ENCODE assay signal across 1 cellular context in the genomic region with DNA sequence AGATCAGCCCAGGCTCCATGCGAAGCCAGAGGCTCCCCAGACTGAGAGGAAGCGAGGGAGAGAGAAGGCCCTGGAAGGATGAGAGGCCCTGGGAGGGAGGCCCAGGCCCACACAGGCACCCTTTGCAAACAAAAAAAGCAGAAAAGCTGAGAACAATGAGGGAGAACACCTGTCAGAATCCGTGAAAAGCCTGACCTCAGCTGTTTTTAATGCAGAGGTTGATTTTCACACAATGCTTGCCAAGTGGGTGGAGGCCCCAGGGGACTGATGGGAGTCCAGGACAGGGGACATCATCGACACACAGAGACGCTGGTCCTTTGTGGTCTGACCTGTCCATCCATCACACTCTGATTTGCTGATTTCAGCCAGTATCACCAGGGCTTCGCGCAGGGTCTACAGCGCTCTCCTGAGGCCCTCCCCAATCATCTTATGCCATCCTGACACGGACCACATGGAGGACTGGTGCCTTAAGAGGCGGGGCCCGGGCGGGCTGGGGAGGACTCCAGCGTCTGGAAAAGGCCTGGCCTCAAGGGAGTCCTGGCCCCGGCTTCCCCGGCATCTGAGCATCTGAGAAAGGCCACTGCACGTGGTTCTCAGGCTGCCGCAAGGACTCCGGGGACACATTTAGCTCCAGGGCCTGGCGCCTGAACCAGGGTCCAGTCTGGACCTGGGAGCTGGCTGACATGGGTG.
TF ChIP-seq lines count a peak whose summit lies in the region.

No MANE protein-coding gene starts in this region.

TF ChIP-seq in K562, 482 proteins besides CTCF, POLR2A, EP300 and RAD21:
- no peak for TF ChIP-seq BCLAF1 (IDR thresholded peaks at IDR 0.05; ENCODE audit: borderline replicate concordance in 1 of 2, control insufficient read depth in 1 of 2, low read depth in 2 of 2, low read length in 1 of 2)
- TF ChIP-seq, protein P1, sequence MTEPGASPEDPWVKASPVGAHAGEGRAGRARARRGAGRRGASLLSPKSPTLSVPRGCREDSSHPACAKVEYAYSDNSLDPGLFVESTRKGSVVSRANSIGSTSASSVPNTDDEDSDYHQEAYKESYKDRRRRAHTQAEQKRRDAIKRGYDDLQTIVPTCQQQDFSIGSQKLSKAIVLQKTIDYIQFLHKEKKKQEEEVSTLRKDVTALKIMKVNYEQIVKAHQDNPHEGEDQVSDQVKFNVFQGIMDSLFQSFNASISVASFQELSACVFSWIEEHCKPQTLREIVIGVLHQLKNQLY (CRISPR knock-in tag; conservative IDR thresholded peaks at IDR 0.05): no peak
- TF ChIP-seq MCM3 (IDR thresholded peaks at IDR 0.05): no peak
- no peak for TF ChIP-seq EGR1 (conservative IDR thresholded peaks at IDR 0.05)
- no peak for TF ChIP-seq ZNF695 (CRISPR knock-in tag; IDR thresholded peaks at IDR 0.05)
- 0 out of 2 replicates have a peak, but pooled peaks have one; percentile 21 for TF ChIP-seq ZNF316 (IDR thresholded peaks at IDR 0.05)
- TF ChIP-seq ETV5 (CRISPR knock-in tag; IDR thresholded peaks at IDR 0.05; ENCODE audit: low read depth): no peak
- TF ChIP-seq HINFP (tag; conservative IDR thresholded peaks at IDR 0.05; ENCODE audit: low read depth): peak; percentile 78
- TF ChIP-seq, protein P2, sequence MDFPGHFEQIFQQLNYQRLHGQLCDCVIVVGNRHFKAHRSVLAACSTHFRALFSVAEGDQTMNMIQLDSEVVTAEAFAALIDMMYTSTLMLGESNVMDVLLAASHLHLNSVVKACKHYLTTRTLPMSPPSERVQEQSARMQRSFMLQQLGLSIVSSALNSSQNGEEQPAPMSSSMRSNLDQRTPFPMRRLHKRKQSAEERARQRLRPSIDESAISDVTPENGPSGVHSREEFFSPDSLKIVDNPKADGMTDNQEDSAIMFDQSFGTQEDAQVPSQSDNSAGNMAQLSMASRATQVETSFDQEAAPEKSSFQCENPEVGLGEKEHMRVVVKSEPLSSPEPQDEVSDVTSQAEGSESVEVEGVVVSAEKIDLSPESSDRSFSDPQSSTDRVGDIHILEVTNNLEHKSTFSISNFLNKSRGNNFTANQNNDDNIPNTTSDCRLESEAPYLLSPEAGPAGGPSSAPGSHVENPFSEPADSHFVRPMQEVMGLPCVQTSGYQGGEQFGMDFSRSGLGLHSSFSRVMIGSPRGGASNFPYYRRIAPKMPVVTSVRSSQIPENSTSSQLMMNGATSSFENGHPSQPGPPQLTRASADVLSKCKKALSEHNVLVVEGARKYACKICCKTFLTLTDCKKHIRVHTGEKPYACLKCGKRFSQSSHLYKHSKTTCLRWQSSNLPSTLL (IDR thresholded peaks at IDR 0.05): peak; percentile 64; the same call in 1 of the 2 replicates
- TF ChIP-seq, protein P3, sequence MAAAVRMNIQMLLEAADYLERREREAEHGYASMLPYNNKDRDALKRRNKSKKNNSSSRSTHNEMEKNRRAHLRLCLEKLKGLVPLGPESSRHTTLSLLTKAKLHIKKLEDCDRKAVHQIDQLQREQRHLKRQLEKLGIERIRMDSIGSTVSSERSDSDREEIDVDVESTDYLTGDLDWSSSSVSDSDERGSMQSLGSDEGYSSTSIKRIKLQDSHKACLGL (CRISPR knock-in tag; IDR thresholded peaks at IDR 0.05; ENCODE audit: borderline replicate concordance, poor library complexity, severe bottlenecking): no peak
- TF ChIP-seq, protein P4, sequence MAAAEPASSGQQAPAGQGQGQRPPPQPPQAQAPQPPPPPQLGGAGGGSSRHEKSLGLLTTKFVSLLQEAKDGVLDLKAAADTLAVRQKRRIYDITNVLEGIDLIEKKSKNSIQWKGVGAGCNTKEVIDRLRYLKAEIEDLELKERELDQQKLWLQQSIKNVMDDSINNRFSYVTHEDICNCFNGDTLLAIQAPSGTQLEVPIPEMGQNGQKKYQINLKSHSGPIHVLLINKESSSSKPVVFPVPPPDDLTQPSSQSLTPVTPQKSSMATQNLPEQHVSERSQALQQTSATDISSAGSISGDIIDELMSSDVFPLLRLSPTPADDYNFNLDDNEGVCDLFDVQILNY (CRISPR knock-in tag; IDR thresholded peaks at IDR 0.05): no peak
- no peak for TF ChIP-seq ZNF121 (CRISPR knock-in tag; conservative IDR thresholded peaks at IDR 0.05)
- TF ChIP-seq, protein P5, sequence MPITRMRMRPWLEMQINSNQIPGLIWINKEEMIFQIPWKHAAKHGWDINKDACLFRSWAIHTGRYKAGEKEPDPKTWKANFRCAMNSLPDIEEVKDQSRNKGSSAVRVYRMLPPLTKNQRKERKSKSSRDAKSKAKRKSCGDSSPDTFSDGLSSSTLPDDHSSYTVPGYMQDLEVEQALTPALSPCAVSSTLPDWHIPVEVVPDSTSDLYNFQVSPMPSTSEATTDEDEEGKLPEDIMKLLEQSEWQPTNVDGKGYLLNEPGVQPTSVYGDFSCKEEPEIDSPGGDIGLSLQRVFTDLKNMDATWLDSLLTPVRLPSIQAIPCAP (CRISPR knock-in tag; IDR thresholded peaks at IDR 0.05; ENCODE audit: borderline replicate concordance): no peak
- no peak for TF ChIP-seq PHB2 (IDR thresholded peaks at IDR 0.05; ENCODE audit: low read depth)
- no peak for TF ChIP-seq SMAD2 (IDR thresholded peaks at IDR 0.05; ENCODE audit: low read depth, low read length)
- no peak for TF ChIP-seq SMAD1 (IDR thresholded peaks at IDR 0.05; ENCODE audit: low read depth, low read length, partially characterized antibody)
- TF ChIP-seq RAD51 (IDR thresholded peaks at IDR 0.05; ENCODE audit: borderline replicate concordance, low read depth): no peak
- TF ChIP-seq, protein P6, sequence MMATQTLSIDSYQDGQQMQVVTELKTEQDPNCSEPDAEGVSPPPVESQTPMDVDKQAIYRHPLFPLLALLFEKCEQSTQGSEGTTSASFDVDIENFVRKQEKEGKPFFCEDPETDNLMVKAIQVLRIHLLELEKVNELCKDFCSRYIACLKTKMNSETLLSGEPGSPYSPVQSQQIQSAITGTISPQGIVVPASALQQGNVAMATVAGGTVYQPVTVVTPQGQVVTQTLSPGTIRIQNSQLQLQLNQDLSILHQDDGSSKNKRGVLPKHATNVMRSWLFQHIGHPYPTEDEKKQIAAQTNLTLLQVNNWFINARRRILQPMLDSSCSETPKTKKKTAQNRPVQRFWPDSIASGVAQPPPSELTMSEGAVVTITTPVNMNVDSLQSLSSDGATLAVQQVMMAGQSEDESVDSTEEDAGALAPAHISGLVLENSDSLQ (IDR thresholded peaks at IDR 0.05): no peak
- no peak for TF ChIP-seq SRSF7 (optimal IDR thresholded peaks at IDR 0.05; ENCODE audit: low read depth, low read length)
